In the genomic region with DNA sequence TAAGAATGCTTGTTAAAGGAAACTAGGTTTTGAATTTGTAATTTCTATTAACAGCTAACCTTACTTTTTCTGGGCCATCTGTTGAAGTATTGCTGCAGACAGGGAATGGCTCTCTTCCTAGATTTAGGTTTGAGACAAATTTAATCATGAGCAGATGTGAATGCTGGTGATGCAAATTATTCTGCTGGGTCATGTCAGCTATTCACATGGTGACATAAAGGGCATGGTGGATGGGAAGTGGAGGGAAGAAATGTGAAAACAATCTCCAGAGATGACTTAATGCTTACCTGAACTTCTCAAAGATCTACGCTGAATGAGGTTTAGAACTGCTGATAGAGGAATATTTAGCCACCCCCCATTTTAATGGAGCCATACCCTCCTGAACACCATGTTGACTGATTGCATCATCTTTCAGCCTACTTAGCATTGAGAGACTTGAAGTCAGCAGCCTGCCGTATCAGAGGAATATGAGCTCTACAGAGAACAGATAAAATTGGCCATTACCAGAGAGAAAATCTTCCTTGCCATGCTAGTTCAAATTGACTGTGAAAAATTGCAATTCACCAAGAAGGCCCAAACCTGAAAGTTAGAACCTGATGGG, we compare ENCODE assay signal across 1 cellular context.
TF ChIP-seq lines count a peak whose summit lies in the region.

No MANE protein-coding gene starts in this region.

TF ChIP-seq in HEK293, 187 proteins besides CTCF, POLR2A, EP300 and RAD21 (continued from another document):
- TF ChIP-seq ZNF571 (tag by site-specific recombination; IDR thresholded peaks at IDR 0.05) (no peak), ZNF670 (tag by site-specific recombination; IDR thresholded peaks at IDR 0.05; ENCODE audit: low read depth) (no peak), ZNF404 (tag by site-specific recombination; IDR thresholded peaks at IDR 0.05) (no peak), ZSCAN23 (tag by site-specific recombination; IDR thresholded peaks at IDR 0.05) (no peak), ZNF626 (tag by site-specific recombination; IDR thresholded peaks at IDR 0.05) (no peak), ZNF704 (tag by site-specific recombination; IDR thresholded peaks at IDR 0.05) (no peak), BCL6B (tag by site-specific recombination; IDR thresholded peaks at IDR 0.05) (0 out of 2 replicates have a peak, but pooled peaks have one; percentile 19)
